In the genomic region with DNA sequence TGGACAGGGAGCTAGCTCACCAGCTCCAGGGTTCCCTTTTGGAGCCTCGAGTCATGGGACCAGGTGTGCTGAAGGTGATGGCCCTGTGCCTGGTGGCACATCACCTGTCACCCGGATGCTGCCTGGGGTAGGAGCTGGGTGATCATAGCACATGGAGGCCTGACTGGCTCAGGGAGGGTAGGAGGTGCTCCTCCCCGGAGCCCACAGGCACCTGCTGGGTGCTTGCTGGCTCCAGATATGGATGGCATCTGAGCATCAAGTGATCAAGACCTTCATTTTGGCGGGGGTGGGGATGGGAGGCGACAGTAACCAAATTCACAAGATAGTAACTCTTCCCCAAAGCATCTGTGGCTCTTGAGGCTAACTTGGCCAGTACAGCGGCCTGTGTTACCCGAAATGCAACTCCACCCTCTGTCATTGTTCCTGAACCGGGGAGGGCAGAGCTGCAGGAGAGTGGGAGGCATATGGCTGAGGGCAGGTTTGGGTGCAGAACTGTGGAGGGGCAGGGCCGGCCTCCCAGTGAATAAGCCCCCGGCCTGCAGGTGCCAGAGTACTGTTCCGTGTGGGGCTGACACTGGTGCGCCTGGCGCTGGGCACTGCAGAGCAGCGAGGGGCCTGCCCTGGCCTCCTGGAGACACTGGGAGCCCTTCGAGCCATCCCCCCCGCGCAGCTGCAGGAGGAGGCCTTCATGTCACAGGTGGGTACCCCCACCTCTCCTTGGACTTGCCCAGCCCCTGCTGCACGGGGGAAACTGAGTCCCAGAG, we compare ENCODE assay signal across 13 cellular contexts. TPM values are rescaled to one million over a fixed set of nuclear protein-coding genes. Genes with fewer than 3 reads are reported as not detected.
DNase-seq lines count a peak whose midpoint lies in the region; ATAC-seq and TF ChIP-seq lines count a peak whose summit lies in the region.
"Had no signal": no experiment of that assay in that cellular context is flagged by ENCODE, and none has a peak within 500 bp of the region (broad histone marks: within the 10 kb centered on the region; RNA-seq: fewer than 3 reads in every experiment).

No MANE protein-coding gene starts in this region.

- peak overlapping the region; percentile 97 for H3K9ac ChIP-seq in Karpas-422 (ENCODE audit: low read length)
- no peak overlapping the region for H3K9ac ChIP-seq in H9 (ENCODE audit: extremely low read depth, insufficient read length, low read length)

- H3K36me3 Mint-ChIP-seq in H9 (ENCODE audit: insufficient read depth in 1 of 3, low read depth in 3 of 3) = no peaks in the 10 kb centered on the region

- H3K9me3 ChIP-seq in Karpas-422 (ENCODE audit: low read length) = no peaks in the 10 kb centered on the region
- H3K9me3 ChIP-seq in H9 (ENCODE audit: control insufficient read depth, low read depth, low read length) = no peaks in the 10 kb centered on the region
- H3K9me3 ChIP-seq: esophagus muscularis mucosa had no signal

- H2BK20ac ChIP-seq in H9 (ENCODE audit: low read depth, low read length, poor library complexity, severe bottlenecking) = no peak overlapping the region

- no peak overlapping the region for H3T11ph ChIP-seq in H9 (ENCODE audit: low read length)

- no peak overlapping the region for H3K4ac ChIP-seq in H9 (ENCODE audit: low read depth, low read length)

- H2BK120ac ChIP-seq in H9 (ENCODE audit: low read depth, low read length, poor library complexity, severe bottlenecking) = no peak overlapping the region

- H3K27me3 ChIP-seq in Karpas-422 (ENCODE audit: low read length) (no peaks in the 10 kb centered on the region), H9 (ENCODE audit: insufficient read depth, low read length) (no peaks in the 10 kb centered on the region)

- H3K36me3 ChIP-seq in Karpas-422 (ENCODE audit: insufficient read depth, low read length) = no peaks in the 10 kb centered on the region
- H3K36me3 ChIP-seq: brain microvascular endothelial cell, esophagus muscularis mucosa had no signal

- no peaks in the 10 kb centered on the region for H3K79me1 ChIP-seq in H9 (ENCODE audit: insufficient read depth, low read depth, low read length, poor library complexity, severe bottlenecking)

- peaks cover 45% of the 10 kb centered on the region for H3K27me3 Mint-ChIP-seq in H9 (ENCODE audit: low read depth)

- no CpG with 5 or more reads among the region's 18 CpGs for WGBS in H9 (ENCODE audit: extremely low coverage, insufficient read length, low lambda C conversion rate)

- H3K4me1 ChIP-seq in Karpas-422 (ENCODE audit: low read length) (peaks cover 97% of the 10 kb centered on the region), H9 (ENCODE audit: insufficient read depth, low read length) (no peaks in the 10 kb centered on the region)

- H2BK12ac ChIP-seq in H9 (ENCODE audit: insufficient read length, low read depth, low read length) = no peak overlapping the region

- no peak overlapping the region for H2AK5ac ChIP-seq in H9 (ENCODE audit: insufficient read length, low read length)

- H3K18ac ChIP-seq in H9 (ENCODE audit: insufficient read length, low read depth, low read length) = no peak overlapping the region

- ATAC-seq in GM19035 (IDR thresholded peaks at IDR 0.05; ENCODE audit: unreplicated experiment) = peak; percentile 6
- ATAC-seq in stimulated activated naive CD8-positive, alpha-beta T cell treated with anti-CD3 and anti-CD28 coated beads, Interleukin-15, Interleukin-2, amounts not matched to agents 100 U/mL and 50 U/mL, for 24 hours = peak; percentile 1

- H3K27ac ChIP-seq in Karpas-422 (ENCODE audit: low read length) (peak overlapping the region; percentile 92), angular gyrus (ENCODE audit: low read depth, low read length) (peak overlapping the region; percentile 100), H9 (ENCODE audit: insufficient read length, low read depth, low read length) (no peak overlapping the region)
- H3K27ac ChIP-seq: brain microvascular endothelial cell, esophagus muscularis mucosa had no signal

- 0 out of 5 replicates have a peak overlapping the region, but pooled peaks of 1 of the 2 experiments have one; percentile 46 for H3K4me3 Mint-ChIP-seq in H9
- H3K4me3 Mint-ChIP-seq: neural crest cell had no signal

- no peak overlapping the region for H2AFZ ChIP-seq in Karpas-422 (ENCODE audit: low read length)
- H2AFZ ChIP-seq in H9 (ENCODE audit: low read length) = no peak overlapping the region

- no peak overlapping the region for H4K8ac ChIP-seq in H9 (replicated peaks; ENCODE audit: insufficient read length, low read depth, low read length)

- no peaks in the 10 kb centered on the region for H3K23me2 ChIP-seq in H9 (ENCODE audit: insufficient read length, low read depth, low read length, poor library complexity, severe bottlenecking)

- H4K5ac ChIP-seq in H9 (ENCODE audit: insufficient read length, low read depth, low read length) = no peak overlapping the region

- H2BK5ac ChIP-seq in H9 (ENCODE audit: insufficient read length, low read length) = no peak overlapping the region

- no peaks in the 10 kb centered on the region for H3K9me2 ChIP-seq in Karpas-422 (replicated peaks; ENCODE audit: insufficient read depth, low read length)

- no peak for TF ChIP-seq CTCF in H9 (conservative IDR thresholded peaks at IDR 0.05)

- H3K4me1 Mint-ChIP-seq in H9 = peaks cover 14 to 28% of the 10 kb centered on the region in 2 experiments

- no peak overlapping the region for H3K56ac ChIP-seq in H9 (ENCODE audit: insufficient read length, low read depth, low read length)

- no peak for DNase-seq in Karpas-422
- peak; percentile 46 for DNase-seq in stimulated activated naive CD8-positive, alpha-beta T cell treated with anti-CD3 and anti-CD28 coated beads, Interleukin-15, Interleukin-2, amounts not matched to agents 100 U/mL and 50 U/mL, for 24 hours
- no peak for DNase-seq in epidermal melanocyte (ENCODE audit: insufficient read length, low spot score)
- no peak for DNase-seq in DMS153 treated with DMSO at 0.1 percent for 48 hours (lab: John Stamatoyannopoulos, UW; ENCODE audit: unreplicated experiment)
- DNase-seq in H9 = no peak
- DNase-seq: brain microvascular endothelial cell, GOT3, NCI-H510A had no signal

- H3K4me3 ChIP-seq in Karpas-422 (ENCODE audit: low read length) = peak overlapping the region; percentile 93; the same call in 1 of the 2 replicates

- H3K79me2 ChIP-seq in Karpas-422 (ENCODE audit: low read length) (peaks cover 8% of the 10 kb centered on the region), H9 (ENCODE audit: insufficient read depth, low read length) (no peaks in the 10 kb centered on the region)

- H4K91ac ChIP-seq in H9 (ENCODE audit: insufficient read length, low read depth, low read length) = no peak overlapping the region

- H3K9me3 Mint-ChIP-seq in H9 = no peaks in the 10 kb centered on the region
- H3K9me3 Mint-ChIP-seq: neural crest cell had no signal

- H3K27ac Mint-ChIP-seq in H9 = peak overlapping the region in 1 of 3 experiments; percentile 22; a peak in 1 of 7 replicates

- H4K20me1 ChIP-seq in Karpas-422 (ENCODE audit: insufficient read depth, low read depth, low read length) (peaks cover 4% of the 10 kb centered on the region; the same call in 1 of the 2 replicates), H9 (ENCODE audit: control insufficient read depth, insufficient read depth, insufficient read length) (no peaks in the 10 kb centered on the region)

- H3K4me2 ChIP-seq in Karpas-422 (ENCODE audit: low read depth, low read length, poor library complexity, severe bottlenecking) (peak overlapping the region; percentile 96), H9 (ENCODE audit: insufficient read depth, insufficient read length, low read length) (no peak overlapping the region)

- no peak overlapping the region for H2BK15ac ChIP-seq in H9 (ENCODE audit: low read depth, low read length)

- no peak overlapping the region for H3K23ac ChIP-seq in H9 (ENCODE audit: insufficient read length, low read depth, low read length)

- H3K14ac ChIP-seq in H9 (ENCODE audit: insufficient read depth, low read length) = no peak overlapping the region

RNA-seq across cellular contexts. Expression of gene TBC1D10C, which starts 4.7 kb away (rescaled TPM):
- total RNA-seq in Karpas-422 (2014; rRNA removed; shearing (Covaris generic); ENCODE audit: low replicate concordance) = 52.4 and 122 TPM in 2 replicates
- total RNA-seq in H9 (2021) = 0.28 and 0.44 TPM in 2 replicates
- total RNA-seq: SK-MEL-5 had no signal

RNA-seq across cellular contexts. Expression of gene CARNS1, which starts 6.9 kb away (rescaled TPM):
- total RNA-seq in Karpas-422 (2014; rRNA removed; shearing (Covaris generic); ENCODE audit: low replicate concordance) = 0.18 TPM in 1 of 2 replicates, not detected in the other
- 0.88 and 1.1 TPM in 2 replicates for total RNA-seq in H9 (2021)
- total RNA-seq: SK-MEL-5 had no signal

RNA-seq across cellular contexts. Expression of gene PPP1CA, which starts 7.0 kb away (rescaled TPM):
- total RNA-seq in Karpas-422 (2014; rRNA removed; shearing (Covaris generic); ENCODE audit: low replicate concordance) = 218 and 332 TPM in 2 replicates
- 205 and 214 TPM in 2 replicates for total RNA-seq in H9 (2021)

RNA-seq across cellular contexts. Expression of gene RAD9A, which starts 16.8 kb away (rescaled TPM):
- 14.8 and 19.2 TPM in 2 replicates for total RNA-seq in Karpas-422 (2014; rRNA removed; shearing (Covaris generic); ENCODE audit: low replicate concordance)
- 20.9 and 23.8 TPM in 2 replicates for total RNA-seq in H9 (2021)

RNA-seq across cellular contexts. Expression of gene RPS6KB2, which starts 19.7 kb away (rescaled TPM):
- total RNA-seq in Karpas-422 (2014; rRNA removed; shearing (Covaris generic); ENCODE audit: low replicate concordance) = 48.9 and 83.6 TPM in 2 replicates
- total RNA-seq in H9 (2021) = 46.6 and 51.7 TPM in 2 replicates

Comparison
In these comparisons a context has a peak if more than half of its experiments do, and no peak if none do; other contexts are left out.
1. RNA of gene TBC1D10C, which starts 4.7 kb away (total RNA-seq): 52.4 to 122 TPM in Karpas-422; 0.28 to 0.44 TPM in H9; every median in the first group is over 10 times any median in the second.